In genomic region chr6:20279051-20279450, GRCh38 we compare ENCODE assay signal across 13 cellular contexts.
A peak's percentile ranks its signal among the peaks of the same experiment; 100 is the strongest.
DNase-seq lines count a peak whose midpoint lies in the region; ATAC-seq and TF ChIP-seq lines count a peak whose summit lies in the region.
"Had no signal": no experiment of that assay in that cellular context is flagged by ENCODE, and none has a peak within 500 bp of the region (broad histone marks: within the 10 kb centered on the region; RNA-seq: fewer than 3 reads in every experiment).

No MANE protein-coding gene starts in this region.

- H4K8ac ChIP-seq in neuronal stem cell (ENCODE audit: low read depth, low read length), result no peak overlapping the region

- H2AFZ ChIP-seq in GM23338 (0 out of 2 replicates have a peak overlapping the region, but pooled peaks have one; percentile 24), neuronal stem cell (ENCODE audit: low read length) (peak overlapping the region; percentile 60)

- no peak overlapping the region for H4K91ac ChIP-seq in neuronal stem cell (ENCODE audit: low read depth, low read length, poor library complexity)

- DNase-seq in A673 (ENCODE audit: low spot score) (peak; percentile 72), GM23338 (ENCODE audit: low spot score) (no peak), NCI-H82 (lab: John Stamatoyannopoulos, UW) (peak; percentile 51), neuronal stem cell (ENCODE audit: low spot score) (no peak), spleen (no peak)
- DNase-seq in effector CD8-positive, alpha-beta T cell (lab: John Stamatoyannopoulos, UW), result no peak
- DNase-seq in activated CD4-positive, alpha-beta memory T cell treated with anti-CD3 and anti-CD28 coated beads for 36 hours, result no peak
- DNase-seq: 8988T; ACHN; CD4-positive, alpha-beta memory T cell; DMS79; Kasumi-1 had no signal

- H3K27me3 Mint-ChIP-seq in GM23338 (ENCODE audit: insufficient read depth, low read depth, poor library complexity), result peaks cover 4% of the 10 kb centered on the region
- H3K27me3 Mint-ChIP-seq in activated CD4-positive, alpha-beta memory T cell treated with anti-CD3 and anti-CD28 coated beads for 36 hours, result peaks cover 21% of the 10 kb centered on the region

- no peak for ATAC-seq in GM23338

- H3K79me1 ChIP-seq in neuronal stem cell (ENCODE audit: low read depth, low read length), result no peaks in the 10 kb centered on the region

- no peak overlapping the region for H3K4me2 ChIP-seq in GM23338
- H3K4me2 ChIP-seq in neuronal stem cell (ENCODE audit: insufficient read depth, low read length, poor library complexity, severe bottlenecking), result no peak overlapping the region

- H2BK5ac ChIP-seq in neuronal stem cell (ENCODE audit: low read length), result no peak overlapping the region

- H2BK120ac ChIP-seq in neuronal stem cell (ENCODE audit: low read depth, low read length), result no peak overlapping the region

- H3K9me3 Mint-ChIP-seq in GM23338, result no peaks in the 10 kb centered on the region; the same call in 2 of the 3 replicates
- H3K9me3 Mint-ChIP-seq in activated CD4-positive, alpha-beta memory T cell treated with anti-CD3 and anti-CD28 coated beads for 36 hours, result peaks cover 17% of the 10 kb centered on the region

- intact Hi-C loops in A673 (cut with micrococcal nuclease; ENCODE audit: unreplicated experiment) (no loop called here), spleen (cut with DNase I; ENCODE audit: low total_unique reads) (no loop called here)
- intact Hi-C loops in activated CD4-positive, alpha-beta memory T cell treated with anti-CD3 and anti-CD28 coated beads for 36 hours (cut with micrococcal nuclease), result no loop called here

- H3K4me1 ChIP-seq in A673 (ENCODE audit: insufficient read depth, low read length, poor library complexity, severe bottlenecking), result peaks cover 15% of the 10 kb centered on the region
- H3K4me1 ChIP-seq in GM23338 (ENCODE audit: insufficient read depth), result peaks cover 6% of the 10 kb centered on the region; the same call in 1 of the 2 replicates
- peaks cover 5 to 16% of the 10 kb centered on the region in 2 donors for H3K4me1 ChIP-seq in neuronal stem cell (ENCODE audit: control insufficient read depth in 2 of 2, insufficient read depth in 1 of 2, low read depth in 1 of 2, low read length in 2 of 2)
- no peaks in the 10 kb centered on the region for H3K4me1 ChIP-seq in spleen

- H3K27ac Mint-ChIP-seq in GM23338, result no peak overlapping the region
- H3K27ac Mint-ChIP-seq in activated CD4-positive, alpha-beta memory T cell treated with anti-CD3 and anti-CD28 coated beads for 36 hours, result no peak overlapping the region
- H3K27ac Mint-ChIP-seq: CD4-positive, alpha-beta memory T cell had no signal

- no peak overlapping the region for H3K27ac ChIP-seq in A673 (ENCODE audit: low read depth, low read length, poor library complexity, severe bottlenecking)
- no peak overlapping the region for H3K27ac ChIP-seq in GM23338 (ENCODE audit: low read depth)
- H3K27ac ChIP-seq in neuronal stem cell (replicated peaks; ENCODE audit: low read length), result no peak overlapping the region
- H3K27ac ChIP-seq in spleen, result no peak overlapping the region
- H3K27ac ChIP-seq: C4-2B had no signal

- peaks cover 17% of the 10 kb centered on the region for H3K4me1 Mint-ChIP-seq in GM23338
- peaks cover 3% of the 10 kb centered on the region for H3K4me1 Mint-ChIP-seq in activated CD4-positive, alpha-beta memory T cell treated with anti-CD3 and anti-CD28 coated beads for 36 hours (ENCODE audit: low read depth)
- H3K4me1 Mint-ChIP-seq: CD4-positive, alpha-beta memory T cell had no signal

- no peak overlapping the region for H2BK12ac ChIP-seq in neuronal stem cell (ENCODE audit: low read length)

- no peak overlapping the region for H3K9ac ChIP-seq in neuronal stem cell (ENCODE audit: low read depth, low read length, poor library complexity)

- H3K27me3 ChIP-seq in A673 (replicated peaks; ENCODE audit: insufficient read depth, low read depth, low read length, poor library complexity) (no peaks in the 10 kb centered on the region), GM23338 (ENCODE audit: insufficient read depth) (no peaks in the 10 kb centered on the region), neuronal stem cell (ENCODE audit: control insufficient read depth in 3 of 3, insufficient read depth in 3 of 3, low read depth in 1 of 3, low read length in 3 of 3) (no peaks in the 10 kb centered on the region), spleen (replicated peaks in 1 of 7) (peaks cover 0 to 33% (median 4%) of the 10 kb centered on the region in 7 donors)

- TF ChIP-seq CTCF in A673 (conservative IDR thresholded peaks at IDR 0.05; ENCODE audit: low read depth, low read length), result no peak
- TF ChIP-seq CTCF in GM23338 (conservative IDR thresholded peaks at IDR 0.05; ENCODE audit: low read depth in 2 of 2), result no peak
- no peak for TF ChIP-seq CTCF in spleen (IDR thresholded peaks at IDR 0.05 in 8 of 11, conservative IDR thresholded peaks at IDR 0.05 in 3 of 11)

- no TSS peak for BruUV-seq in A673 (replicated peaks; lab: Mats Ljungman, UMichigan)

- no peak overlapping the region for H3K23ac ChIP-seq in neuronal stem cell (ENCODE audit: low read depth, low read length, poor library complexity)

- no peak for TF ChIP-seq POLR2A in spleen (IDR thresholded peaks at IDR 0.05)

- WGBS in neuronal stem cell (ENCODE audit: extremely low coverage in 2 of 2, insufficient read length in 2 of 2, insufficient replicate concordance in 1 of 2), 2 donors, result no CpG with 5 or more reads among the region's 4 CpGs
- WGBS in spleen, 5 donors, result 29 to 44% (median 36%) methylated on average over 4 of the region's 4 CpGs

- H2BK15ac ChIP-seq in neuronal stem cell (ENCODE audit: low read length), result no peak overlapping the region

- no peak overlapping the region for H3K4ac ChIP-seq in neuronal stem cell (ENCODE audit: low read length)

- POLR2A ChIA-PET in A673 (lab: Charles Lee; ENCODE audit: low non-redundant PET), result no interaction called here
- POLR2A ChIA-PET in activated CD4-positive, alpha-beta memory T cell treated with anti-CD3 and anti-CD28 coated beads for 36 hours (lab: Charles Lee), result no interaction called here

- CTCF ChIA-PET in A673 (lab: Charles Lee), result no interaction called here
- CTCF ChIA-PET in activated CD4-positive, alpha-beta memory T cell treated with anti-CD3 and anti-CD28 coated beads for 36 hours (lab: Charles Lee), result interaction anchor here (0.9 kb wide), 2 partner anchors 12 to 164 kb away, joined by 3 to 5 read pairs; no protein-coding TSS in a partner anchor

- H3K14ac ChIP-seq in neuronal stem cell (ENCODE audit: low read length), result no peak overlapping the region

- H2AK5ac ChIP-seq in neuronal stem cell (ENCODE audit: low read depth, low read length), result no peak overlapping the region

- no peaks in the 10 kb centered on the region for H3K9me2 ChIP-seq in GM23338 (ENCODE audit: insufficient read depth)

- H3K36me3 ChIP-seq in A673 (ENCODE audit: insufficient read depth, low read length, poor library complexity, severe bottlenecking), result no peaks in the 10 kb centered on the region
- no peaks in the 10 kb centered on the region for H3K36me3 ChIP-seq in GM23338 (ENCODE audit: insufficient read depth)
- no peaks in the 10 kb centered on the region for H3K36me3 ChIP-seq in neuronal stem cell (replicated peaks in 1 of 2; ENCODE audit: control insufficient read depth in 2 of 2, insufficient read depth in 2 of 2, low read length in 2 of 2)
- no peaks in the 10 kb centered on the region for H3K36me3 ChIP-seq in spleen

- H4K20me1 ChIP-seq in GM23338 (replicated peaks; ENCODE audit: insufficient read depth), result no peaks in the 10 kb centered on the region

- H3K9me3 ChIP-seq in A673 (ENCODE audit: low read depth, low read length, poor library complexity, severe bottlenecking), result peaks cover 4% of the 10 kb centered on the region
- peaks cover 1 to 5% of the 10 kb centered on the region in 2 donors for H3K9me3 ChIP-seq in neuronal stem cell (replicated peaks in 1 of 2; ENCODE audit: control insufficient read depth in 2 of 2, insufficient read depth in 1 of 2, low read depth in 1 of 2, low read length in 2 of 2)
- peaks cover 0 to 10% (median 5%) of the 10 kb centered on the region in 8 donors for H3K9me3 ChIP-seq in spleen

- H3K4me3 Mint-ChIP-seq in GM23338, result no peak overlapping the region
- no peak overlapping the region for H3K4me3 Mint-ChIP-seq in activated CD4-positive, alpha-beta memory T cell treated with anti-CD3 and anti-CD28 coated beads for 36 hours
- H3K4me3 Mint-ChIP-seq: CD4-positive, alpha-beta memory T cell had no signal

- no peaks in the 10 kb centered on the region for H3F3A ChIP-seq in GM23338 (replicated peaks; ENCODE audit: low read depth)

- H3K79me2 ChIP-seq in GM23338 (replicated peaks; ENCODE audit: insufficient read depth), result no peaks in the 10 kb centered on the region

- no peak overlapping the region for H3K18ac ChIP-seq in neuronal stem cell (ENCODE audit: low read length)

- no peaks in the 10 kb centered on the region for H3K36me3 Mint-ChIP-seq in GM23338 (ENCODE audit: low read depth)
- no peaks in the 10 kb centered on the region for H3K36me3 Mint-ChIP-seq in activated CD4-positive, alpha-beta memory T cell treated with anti-CD3 and anti-CD28 coated beads for 36 hours

- peak overlapping the region; percentile 2 for H3K4me3 ChIP-seq in A673 (ENCODE audit: low read depth, low read length, poor library complexity, severe bottlenecking)
- H3K4me3 ChIP-seq in GM23338, result no peak overlapping the region
- H3K4me3 ChIP-seq in neuronal stem cell (ENCODE audit: low read length in 2 of 2), result no peak overlapping the region
- no peak overlapping the region for H3K4me3 ChIP-seq in spleen

TF ChIP-seq in GM23338, 12 proteins besides CTCF, POLR2A, EP300 and RAD21 (continues in another document):
- no peak for TF ChIP-seq EZH2phosphoT487 (IDR thresholded peaks at IDR 0.05; ENCODE audit: unreplicated experiment)

Comparison
In these comparisons a context has a peak if more than half of its experiments do, and no peak if none do; other contexts are left out.
1. DNase-seq: peak in A673 (single experiment) and NCI-H82 (single experiment); none in GM23338 (single experiment), neuronal stem cell (single experiment), effector CD8-positive, alpha-beta T cell (single experiment), spleen (single experiment) and activated CD4-positive, alpha-beta memory T cell treated with anti-CD3 and anti-CD28 coated beads for 36 hours (single experiment).